ENCODE assay signal across 29 cellular contexts in the genomic region with DNA sequence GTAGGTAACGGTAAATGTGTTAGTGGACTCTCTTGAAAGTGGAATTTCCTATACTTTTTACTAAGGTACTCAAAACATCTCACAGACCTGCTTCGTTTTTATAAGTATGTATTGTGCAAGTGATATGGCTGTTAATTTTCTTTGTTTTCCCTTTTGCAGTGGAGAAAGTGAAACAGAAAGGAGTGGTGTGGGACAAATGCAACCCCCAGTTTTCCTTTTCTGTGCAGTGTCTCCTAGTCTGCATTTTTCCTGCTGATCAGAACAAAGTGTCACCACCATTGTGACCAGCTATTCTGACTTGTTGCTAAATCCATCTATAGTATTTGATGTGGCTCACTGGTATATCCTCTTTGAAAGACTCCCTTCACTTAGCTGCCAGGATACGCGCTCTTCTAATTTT.
"Had no signal": no experiment of that assay in that cellular context is flagged by ENCODE, and none has a peak within 500 bp of the region (broad histone marks: within the 10 kb centered on the region; RNA-seq: fewer than 3 reads in every experiment).

No MANE protein-coding gene starts in this region.

- H3K4me1 ChIP-seq: colonic mucosa, esophagus muscularis mucosa, heart right ventricle, parathyroid adenoma, right lobe of liver, suprapubic skin, transverse colon, upper lobe of right lung, vagina had no signal

- H3K9me3 ChIP-seq: colonic mucosa, esophagus muscularis mucosa, heart right ventricle, right lobe of liver, suprapubic skin, transverse colon, upper lobe of right lung, vagina had no signal

- H3K36me3 ChIP-seq: colonic mucosa, heart right ventricle, neural progenitor cell, right lobe of liver, transverse colon, upper lobe of right lung, vagina had no signal

- H3K27me3 Mint-ChIP-seq: dendritic cell treated with granulocyte-macrophage colony-stimulating factor and Interleukin-4, amounts not matched to agents 40 ng/mL and 50 ng/mL, for 4 days; naive thymus-derived CD4-positive, alpha-beta T cell; progenitor cell of endocrine pancreas; stimulated activated naive CD8-positive, alpha-beta T cell treated with anti-CD3 and anti-CD28 coated beads, Interleukin-15, amount 100 ng/mL, for 72 hours had no signal

- H3K4me3 Mint-ChIP-seq: dendritic cell treated with granulocyte-macrophage colony-stimulating factor and Interleukin-4, amounts not matched to agents 40 ng/mL and 50 ng/mL, for 4 days; endodermal cell; mesothelial cell of epicardium; naive thymus-derived CD4-positive, alpha-beta T cell; nephron; neural progenitor cell; stimulated activated naive CD8-positive, alpha-beta T cell treated with anti-CD3 and anti-CD28 coated beads, Interleukin-15, amount 100 ng/mL, for 72 hours had no signal

- H3K27ac ChIP-seq: colonic mucosa, esophagus muscularis mucosa, heart right ventricle, neural progenitor cell, parathyroid adenoma, right lobe of liver, suprapubic skin, transverse colon, upper lobe of right lung, vagina had no signal

- H3K36me3 Mint-ChIP-seq: neural progenitor cell had no signal

- H3K4me1 Mint-ChIP-seq: mesothelial cell of epicardium, nephron had no signal

- H3K27me3 ChIP-seq: colonic mucosa, esophagus muscularis mucosa, heart right ventricle, neural progenitor cell, right lobe of liver, suprapubic skin, transverse colon, upper lobe of right lung, vagina had no signal

- H3K4me3 ChIP-seq: colonic mucosa, esophagus muscularis mucosa, heart right ventricle, lung, neural progenitor cell, right lobe of liver, suprapubic skin, transverse colon, upper lobe of right lung, vagina had no signal

- H3K27ac Mint-ChIP-seq: dendritic cell treated with granulocyte-macrophage colony-stimulating factor and Interleukin-4, amounts not matched to agents 40 ng/mL and 50 ng/mL, for 4 days; endodermal cell; mesothelial cell of epicardium; naive thymus-derived CD4-positive, alpha-beta T cell; nephron; neural progenitor cell; progenitor cell of endocrine pancreas had no signal

- H3K9me3 Mint-ChIP-seq: dendritic cell treated with granulocyte-macrophage colony-stimulating factor and Interleukin-4, amounts not matched to agents 40 ng/mL and 50 ng/mL, for 4 days; endodermal cell; mesothelial cell of epicardium; nephron; neural progenitor cell; stimulated activated naive CD8-positive, alpha-beta T cell treated with anti-CD3 and anti-CD28 coated beads, Interleukin-15, amount 100 ng/mL, for 72 hours had no signal

- DNase-seq: colonic mucosa; effector CD8-positive, alpha-beta T cell; endodermal cell; foreskin melanocyte; glutamatergic neuron; heart right ventricle; hippocampal formation; islet precursor cell; mesenchymal stem cell; naive thymus-derived CD4-positive, alpha-beta T cell; right lobe of liver; small intestine; stimulated activated CD4-positive, alpha-beta T cell treated with anti-CD3 and anti-CD28 coated beads, Interleukin-15, amount 100 ng/mL, for 24 hours; stimulated activated CD4-positive, alpha-beta T cell treated with anti-CD3 and anti-CD28 coated beads, Interleukin-2, amount 100 ng/mL, for 48 hours; stimulated activated CD8-positive, alpha-beta memory T cell treated with anti-CD3 and anti-CD28 coated beads, Interleukin-4, amount 100 ng/mL, for 48 hours; stimulated activated naive CD4-positive, alpha-beta T cell; stimulated activated naive CD8-positive, alpha-beta T cell treated with anti-CD3 and anti-CD28 coated beads, Interleukin-15, amount 100 ng/mL, for 72 hours; transverse colon; upper lobe of right lung had no signal
